Comparison of ENCODE assay signal across 9 cellular contexts in genomic region chrX:52995974-52996304, GRCh38. TPM values are rescaled to one million over a fixed set of nuclear protein-coding genes. Genes with fewer than 3 reads are reported as not detected.
DNase-seq lines count a peak whose midpoint lies in the region; ATAC-seq and TF ChIP-seq lines count a peak whose summit lies in the region.
"Had no signal": no experiment of that assay in that cellular context is flagged by ENCODE, and none has a peak within 500 bp of the region (broad histone marks: within the 10 kb centered on the region; RNA-seq: fewer than 3 reads in every experiment).

No MANE protein-coding gene starts in this region.

- DNase-seq in AG04449 (ENCODE audit: low read depth, low spot score) = no peak
- DNase-seq in HFFc6 = no peak
- no peak for DNase-seq in body of pancreas
- DNase-seq in HK-2 (ENCODE audit: unreplicated experiment) = no peak
- no peak for DNase-seq in NCI-H1436 (lab: John Stamatoyannopoulos, UW)
- no peak for DNase-seq in SHP77 (lab: John Stamatoyannopoulos, UW)
- DNase-seq in medulla oblongata (ENCODE audit: extremely low spot score) = no peak

- peak overlapping the region; percentile 60 to 92 (median 77) for H3K27ac ChIP-seq in body of pancreas

- TF ChIP-seq POLR2A in body of pancreas (IDR thresholded peaks at IDR 0.05) = no peak

- POLR2A ChIA-PET in AG04449 (lab: Yijun Ruan, JAX) = interaction anchor here (2.0 kb wide), 1 partner anchor 86 kb away, joined by 8 read pairs; the partner anchor contains the start of gene TSPYL2

- no peaks in the 10 kb centered on the region for H3K9me3 ChIP-seq in body of pancreas
- no peaks in the 10 kb centered on the region for H3K9me3 ChIP-seq in mucosa of stomach (ENCODE audit: control insufficient read depth, low read length)

- peak overlapping the region; percentile 75 for H3K4me3 ChIP-seq in AG04449 (ENCODE audit: low read depth, low read length)
- no peak overlapping the region for H3K4me3 ChIP-seq in body of pancreas
- peak overlapping the region; percentile 69 for H3K4me3 ChIP-seq in mucosa of stomach (ENCODE audit: low read length)

- ATAC-seq in body of pancreas = no peak

- H3K4me1 ChIP-seq in body of pancreas = peaks cover 12% of the 10 kb centered on the region
- peaks cover 9% of the 10 kb centered on the region for H3K4me1 ChIP-seq in mucosa of stomach (ENCODE audit: control insufficient read depth, insufficient read depth, low read length)

- no peaks in the 10 kb centered on the region for H3K9me3 Mint-ChIP-seq in HFFc6

- H3K27me3 ChIP-seq in body of pancreas = no peaks in the 10 kb centered on the region
- peaks cover 14% of the 10 kb centered on the region for H3K27me3 ChIP-seq in mucosa of stomach (ENCODE audit: control insufficient read depth, insufficient read depth, low read length)

- CTCF ChIA-PET in AG04449 (lab: Yijun Ruan, JAX) = interaction anchor here (0.6 to 2.6 kb wide), 6 partner anchors 9 to 63 kb away, joined by 3 to 13 read pairs (median 5); no protein-coding TSS in a partner anchor

- peak overlapping the region; percentile 97 for H3K27ac Mint-ChIP-seq in HFFc6

- H3K9ac ChIP-seq in mucosa of stomach (ENCODE audit: low read length) = peak overlapping the region; percentile 83

- H3K36me3 ChIP-seq in body of pancreas (replicated peaks in 1 of 2; ENCODE audit: insufficient read depth in 1 of 2, low read depth in 2 of 2) = no peaks in the 10 kb centered on the region
- no peaks in the 10 kb centered on the region for H3K36me3 ChIP-seq in mucosa of stomach (ENCODE audit: control insufficient read depth, insufficient read depth, low read length)

- no peaks in the 10 kb centered on the region for H3K36me3 Mint-ChIP-seq in HFFc6 (ENCODE audit: low read depth)

- H3K4me1 Mint-ChIP-seq in HFFc6 (ENCODE audit: low read depth) = peaks cover 24% of the 10 kb centered on the region

- peak overlapping the region; percentile 89 for H3K4me3 Mint-ChIP-seq in HFFc6

- peaks cover 4% of the 10 kb centered on the region; the same call in 1 of the 2 replicates for H3K27me3 Mint-ChIP-seq in HFFc6 (ENCODE audit: insufficient read depth)

- intact Hi-C loops in body of pancreas (cut with DNase I) = no loop called here

- TF ChIP-seq CTCF in AG04449 (IDR thresholded peaks at IDR 0.05; ENCODE audit: insufficient read depth, low read length, missing control alignments) (no peak), HFFc6 (IDR thresholded peaks at IDR 0.05) (peak; percentile 28), body of pancreas (IDR thresholded peaks at IDR 0.05) (no peak)

- 5% methylated on average over 5 of the region's 5 CpGs; no CpG with 5 or more reads in 1 of the 2 donors for WGBS in body of pancreas, 2 donors

RNA-seq across cellular contexts. Expression of gene FAM156A, which starts 37.6 kb away (rescaled TPM):
- 10 to 100 TPM; 13.0 to 19.1 (median 16.6) TPM for total RNA-seq in HFFc6 (2021; fragmentation: NEBNext Ultra II Directional; extraction: Animal tissue kit (Norgen Biotek cat#: 25700))
- total RNA-seq in body of pancreas = 10 to 100 TPM; 20.1 to 24.6 TPM

RNA-seq across cellular contexts. Expression of gene GPR173, which starts 52.6 kb away (rescaled TPM):
- 1 to 10 TPM; 2.1 to 3.1 (median 2.8) TPM for total RNA-seq in HFFc6 (2021; fragmentation: NEBNext Ultra II Directional; extraction: Animal tissue kit (Norgen Biotek cat#: 25700))
- under 1 TPM; 0.26 to 0.66 TPM for total RNA-seq in body of pancreas
- total RNA-seq: T-helper 2 cell treated with Interferon-gamma antibody and Interleukin-4, amounts not matched to agents 100 ng/mL and 5 ng/mL, for 36 hours had no signal

Comparison
In these comparisons a context has a peak if more than half of its experiments do, and no peak if none do; other contexts are left out.
1. H3K4me3 ChIP-seq: peak in AG04449 (single experiment) and mucosa of stomach (single experiment); none in body of pancreas (0 of 2).